ENCODE assay signal across 20 cellular contexts in the genomic region with DNA sequence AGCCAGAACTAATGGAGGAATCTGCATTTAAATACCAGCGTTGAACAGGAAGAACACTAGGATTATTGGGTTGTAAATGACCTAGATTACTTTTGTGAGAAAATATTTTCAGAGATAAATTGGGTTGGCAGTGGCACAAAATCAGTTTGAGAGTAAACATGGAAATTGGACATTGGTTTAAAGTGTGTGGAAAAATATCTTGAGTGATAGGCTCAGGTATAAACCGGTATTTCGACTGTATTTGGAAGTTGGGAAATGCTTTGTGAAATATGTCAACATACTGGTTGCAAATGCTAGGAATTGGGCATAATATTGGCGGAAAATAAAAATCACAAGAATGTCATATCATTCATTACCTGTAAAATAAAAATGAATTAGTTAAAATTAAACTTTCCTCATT.
"Had no signal": no experiment of that assay in that cellular context is flagged by ENCODE, and none has a peak within 500 bp of the region (broad histone marks: within the 10 kb centered on the region; RNA-seq: fewer than 3 reads in every experiment).

No MANE protein-coding gene starts in this region.

- FAIRE-seq: colon had no signal

- H3K27me3 ChIP-seq: dorsolateral prefrontal cortex, foreskin keratinocyte, hepatocyte, suprapubic skin had no signal

- H3K27ac ChIP-seq: dorsolateral prefrontal cortex, foreskin keratinocyte, hepatocyte, suprapubic skin had no signal

- H3K9me3 Mint-ChIP-seq: activated CD4-positive, alpha-beta memory T cell treated with anti-CD3 and anti-CD28 coated beads for 36 hours; activated naive CD8-positive, alpha-beta T cell treated with anti-CD3 and anti-CD28 coated beads for 36 hours; endodermal cell; nephron progenitor cell; stimulated activated naive CD8-positive, alpha-beta T cell treated with anti-CD3 and anti-CD28 coated beads, Interleukin-15, Interleukin-2, amounts not matched to agents 100 ng/mL and 50 ng/mL, for 24 hours had no signal

- H3K4me3 Mint-ChIP-seq: activated CD4-positive, alpha-beta memory T cell treated with anti-CD3 and anti-CD28 coated beads for 36 hours; activated CD4-positive, alpha-beta T cell treated with anti-CD3 and anti-CD28 coated beads for 36 hours; activated naive CD8-positive, alpha-beta T cell treated with anti-CD3 and anti-CD28 coated beads for 36 hours; endodermal cell; nephron progenitor cell; stimulated activated naive CD8-positive, alpha-beta T cell treated with anti-CD3 and anti-CD28 coated beads, Interleukin-15, Interleukin-2, amounts not matched to agents 100 ng/mL and 50 ng/mL, for 24 hours had no signal

- H3K4me1 Mint-ChIP-seq: nephron progenitor cell had no signal

- H3K27ac Mint-ChIP-seq: activated CD4-positive, alpha-beta memory T cell treated with anti-CD3 and anti-CD28 coated beads for 36 hours; activated CD4-positive, alpha-beta T cell treated with anti-CD3 and anti-CD28 coated beads for 36 hours; activated naive CD8-positive, alpha-beta T cell treated with anti-CD3 and anti-CD28 coated beads for 36 hours; endodermal cell; nephron progenitor cell; stimulated activated naive CD8-positive, alpha-beta T cell treated with anti-CD3 and anti-CD28 coated beads, Interleukin-15, Interleukin-2, amounts not matched to agents 100 ng/mL and 50 ng/mL, for 24 hours had no signal

- H3K4me3 ChIP-seq: dorsolateral prefrontal cortex, hepatocyte, skin epidermis, suprapubic skin had no signal

- ATAC-seq: activated CD4-positive, alpha-beta T cell treated with anti-CD3 and anti-CD28 coated beads for 36 hours; foreskin keratinocyte had no signal

- H3K27me3 Mint-ChIP-seq: activated CD4-positive, alpha-beta memory T cell treated with anti-CD3 and anti-CD28 coated beads for 36 hours; activated CD4-positive, alpha-beta T cell treated with anti-CD3 and anti-CD28 coated beads for 36 hours; activated naive CD8-positive, alpha-beta T cell treated with anti-CD3 and anti-CD28 coated beads for 36 hours; stimulated activated naive CD8-positive, alpha-beta T cell treated with anti-CD3 and anti-CD28 coated beads, Interleukin-15, Interleukin-2, amounts not matched to agents 100 ng/mL and 50 ng/mL, for 24 hours had no signal

- H3K4me1 ChIP-seq: foreskin keratinocyte, suprapubic skin had no signal

- H3K9me3 ChIP-seq: suprapubic skin had no signal

- DNase-seq: activated CD4-positive, alpha-beta memory T cell treated with anti-CD3 and anti-CD28 coated beads for 36 hours; activated CD4-positive, alpha-beta T cell treated with anti-CD3 and anti-CD28 coated beads for 36 hours; activated naive CD4-positive, alpha-beta T cell; activated naive CD8-positive, alpha-beta T cell treated with anti-CD3 and anti-CD28 coated beads for 36 hours; activated T-cell treated with anti-CD3 and anti-CD28 coated beads for 4 hours; amniotic stem cell; caudate nucleus; dorsolateral prefrontal cortex; endodermal cell; foreskin keratinocyte; islet precursor cell; nephron progenitor cell; nucleus accumbens; stimulated activated CD4-positive, alpha-beta T cell treated with anti-CD3 and anti-CD28 coated beads, Interleukin-15, amount 100 ng/mL, for 24 hours; stimulated activated CD4-positive, alpha-beta T cell treated with anti-CD3 and anti-CD28 coated beads, Interleukin-2, amount 100 ng/mL, for 48 hours had no signal
